In the genomic region with DNA sequence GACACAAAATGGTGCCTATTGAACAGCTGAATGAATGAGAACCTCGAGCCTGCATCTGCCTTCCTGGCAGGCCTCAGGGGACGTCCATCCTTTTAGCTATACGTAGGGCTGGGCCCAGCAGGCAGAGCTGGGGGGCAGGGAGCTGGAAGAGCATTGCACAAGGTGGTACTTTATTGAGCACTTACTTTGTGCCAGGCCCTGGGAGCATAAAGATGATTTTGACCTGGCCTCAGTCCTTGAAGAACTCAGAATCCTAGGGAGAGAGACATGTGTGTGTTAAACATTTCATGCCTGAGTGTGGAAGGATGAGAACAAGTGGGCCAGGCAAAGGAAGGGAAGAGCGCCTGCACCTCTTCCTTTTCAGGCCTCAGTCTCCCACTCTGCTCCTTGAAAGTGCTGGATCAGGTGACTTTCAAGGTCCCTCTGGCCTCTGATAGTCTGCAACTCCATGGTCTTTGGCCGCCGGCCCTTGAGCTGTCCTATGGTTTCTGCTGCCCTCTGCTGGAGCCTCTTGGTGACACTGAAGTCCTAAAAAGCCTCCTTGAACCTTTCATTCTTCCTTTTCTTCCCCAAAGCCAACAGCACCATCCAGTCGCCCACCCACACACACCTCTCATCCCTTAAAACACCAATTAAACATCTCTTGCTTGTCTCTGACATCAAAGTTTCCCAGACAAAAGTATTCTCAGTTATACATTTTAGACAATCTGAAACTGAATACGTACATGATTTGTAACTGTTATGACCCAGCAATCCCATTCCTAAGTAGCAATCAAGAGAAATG, we compare ENCODE assay signal across 9 cellular contexts. TPM values are rescaled to one million over a fixed set of nuclear protein-coding genes. Genes with fewer than 3 reads are reported as not detected.
DNase-seq lines count a peak whose midpoint lies in the region; ATAC-seq, FAIRE-seq and TF ChIP-seq lines count a peak whose summit lies in the region.
"Had no signal": no experiment of that assay in that cellular context is flagged by ENCODE, and none has a peak within 500 bp of the region (broad histone marks: within the 10 kb centered on the region; RNA-seq: fewer than 3 reads in every experiment).

No MANE protein-coding gene starts in this region.

- H3K27ac Mint-ChIP-seq in activated T-helper 1 cell treated with anti-CD3 and anti-CD28 coated beads, Interleukin-12 subunit alpha, Interleukin-12 subunit beta, Interleukin-2, Interleukin-4 antibody, amounts not matched to agents 30 ng/mL and 10 ng/mL and 1 ng/mL, durations not matched to agents 14 hours and 24 hours and 36 hours, result no peak overlapping the region
- H3K27ac Mint-ChIP-seq in type B pancreatic cell, result peak overlapping the region; percentile 3

- DNase-seq in DND-41 (peak; percentile 56), RCC 7860 (ENCODE audit: low spot score) (peak; percentile 70), foreskin keratinocyte (peak in 1 of 2 donors; percentile 49), osteoblast (ENCODE audit: insufficient read length, low spot score, missing footprints) (peak; percentile 94), type B pancreatic cell (ENCODE audit: extremely low spot score, unreplicated experiment) (no peak)
- peak; percentile 35 for DNase-seq in activated T-helper 1 cell treated with anti-CD3 and anti-CD28 coated beads, Interleukin-12 subunit alpha, Interleukin-12 subunit beta, Interleukin-2, Interleukin-4 antibody, amounts not matched to agents 30 ng/mL and 10 ng/mL and 1 ng/mL, durations not matched to agents 14 hours and 24 hours and 36 hours (ENCODE audit: low spot score)

- no peak overlapping the region for H2AFZ ChIP-seq in DND-41 (ENCODE audit: low read depth, low read length)
- peak overlapping the region; percentile 14 for H2AFZ ChIP-seq in osteoblast (ENCODE audit: low read length)

- H3K4me2 ChIP-seq in DND-41 (ENCODE audit: insufficient read depth, low read length) (no peak overlapping the region), osteoblast (ENCODE audit: insufficient read depth, low read length) (no peak overlapping the region)

- H3K36me3 ChIP-seq in DND-41 (ENCODE audit: insufficient read depth, low read length) (no peaks in the 10 kb centered on the region), osteoblast (ENCODE audit: insufficient read depth, low read length) (no peaks in the 10 kb centered on the region)

- TF ChIP-seq CTCF in DND-41 (IDR thresholded peaks at IDR 0.05; ENCODE audit: borderline replicate concordance, extremely low read depth, low read length, poor library complexity, severe bottlenecking), result peak; percentile 84
- TF ChIP-seq CTCF in LNCAP (IDR thresholded peaks at IDR 0.05), result peak; percentile 89
- peak; percentile 89 for TF ChIP-seq CTCF in foreskin keratinocyte (conservative IDR thresholded peaks at IDR 0.05)
- peak; percentile 94 for TF ChIP-seq CTCF in osteoblast (IDR thresholded peaks at IDR 0.05; ENCODE audit: extremely low read depth, low read depth, low read length)
- peak; percentile 90 for TF ChIP-seq CTCF in type B pancreatic cell (conservative IDR thresholded peaks at IDR 0.05)

- H4K20me1 ChIP-seq in DND-41 (ENCODE audit: insufficient read depth, low read length) (peaks cover 3% of the 10 kb centered on the region), osteoblast (ENCODE audit: insufficient read depth, low read length) (no peaks in the 10 kb centered on the region)

- FAIRE-seq in RCC 7860 (lab: Jason Lieb, UNC), result no peak

- H3K27me3 Mint-ChIP-seq in activated T-helper 1 cell treated with anti-CD3 and anti-CD28 coated beads, Interleukin-12 subunit alpha, Interleukin-12 subunit beta, Interleukin-2, Interleukin-4 antibody, amounts not matched to agents 30 ng/mL and 10 ng/mL and 1 ng/mL, durations not matched to agents 14 hours and 24 hours and 36 hours (ENCODE audit: insufficient read depth), result peaks cover 54% of the 10 kb centered on the region
- peaks cover 69% of the 10 kb centered on the region for H3K27me3 Mint-ChIP-seq in type B pancreatic cell

- no peaks in the 10 kb centered on the region for H3K9me3 Mint-ChIP-seq in activated T-helper 1 cell treated with anti-CD3 and anti-CD28 coated beads, Interleukin-12 subunit alpha, Interleukin-12 subunit beta, Interleukin-2, Interleukin-4 antibody, amounts not matched to agents 30 ng/mL and 10 ng/mL and 1 ng/mL, durations not matched to agents 14 hours and 24 hours and 36 hours
- H3K9me3 Mint-ChIP-seq in type B pancreatic cell, result no peaks in the 10 kb centered on the region
- H3K9me3 Mint-ChIP-seq: central memory CD8-positive, alpha-beta T cell had no signal

- H3K4me3 ChIP-seq in DND-41 (ENCODE audit: low read depth in 1 of 2, low read length in 2 of 2), result no peak overlapping the region
- no peak overlapping the region for H3K4me3 ChIP-seq in osteoblast (ENCODE audit: insufficient read depth, low read length)

- ATAC-seq in DND-41 (ENCODE audit: insufficient read depth, low read depth), result peak; percentile 59; the same call in 2 of the 3 replicates
- no peak for ATAC-seq in foreskin keratinocyte
- ATAC-seq in HG02610 (IDR thresholded peaks at IDR 0.05; ENCODE audit: unreplicated experiment), result no peak

- peaks cover 8% of the 10 kb centered on the region for H3K4me1 Mint-ChIP-seq in activated T-helper 1 cell treated with anti-CD3 and anti-CD28 coated beads, Interleukin-12 subunit alpha, Interleukin-12 subunit beta, Interleukin-2, Interleukin-4 antibody, amounts not matched to agents 30 ng/mL and 10 ng/mL and 1 ng/mL, durations not matched to agents 14 hours and 24 hours and 36 hours (ENCODE audit: low read depth)
- peaks cover 34% of the 10 kb centered on the region for H3K4me1 Mint-ChIP-seq in type B pancreatic cell (ENCODE audit: unreplicated experiment)
- H3K4me1 Mint-ChIP-seq: central memory CD8-positive, alpha-beta T cell had no signal

- no peak overlapping the region for H3K27ac ChIP-seq in DND-41 (ENCODE audit: low read length)
- no peak overlapping the region for H3K27ac ChIP-seq in foreskin keratinocyte
- H3K27ac ChIP-seq in osteoblast (ENCODE audit: low read depth, low read length), result no peak overlapping the region

- no peaks in the 10 kb centered on the region for H3K79me2 ChIP-seq in DND-41 (ENCODE audit: insufficient read depth, low read length)
- peaks cover 15% of the 10 kb centered on the region for H3K79me2 ChIP-seq in osteoblast (ENCODE audit: insufficient read depth, low read length)

- no peak overlapping the region for H3K9ac ChIP-seq in DND-41 (ENCODE audit: low read depth, low read length)

- intact Hi-C loops in activated T-helper 1 cell treated with anti-CD3 and anti-CD28 coated beads, Interleukin-12 subunit alpha, Interleukin-12 subunit beta, Interleukin-2, Interleukin-4 antibody, amounts not matched to agents 30 ng/mL and 10 ng/mL and 1 ng/mL, durations not matched to agents 14 hours and 24 hours and 36 hours (cut with micrococcal nuclease), result loop anchor here (1.0 kb wide), 6 partner anchors 30 to 201 kb away; a partner anchor contains a TSS

- H3K27me3 ChIP-seq in DND-41 (ENCODE audit: insufficient read depth, low read length, poor library complexity) (peaks cover 14% of the 10 kb centered on the region), foreskin keratinocyte (peaks cover 20% of the 10 kb centered on the region), osteoblast (ENCODE audit: insufficient read depth, low read length) (peaks cover 7% of the 10 kb centered on the region)

- no peak overlapping the region for H3K4me3 Mint-ChIP-seq in activated T-helper 1 cell treated with anti-CD3 and anti-CD28 coated beads, Interleukin-12 subunit alpha, Interleukin-12 subunit beta, Interleukin-2, Interleukin-4 antibody, amounts not matched to agents 30 ng/mL and 10 ng/mL and 1 ng/mL, durations not matched to agents 14 hours and 24 hours and 36 hours
- H3K4me3 Mint-ChIP-seq in type B pancreatic cell, result peak overlapping the region; percentile 19
- H3K4me3 Mint-ChIP-seq: central memory CD8-positive, alpha-beta T cell had no signal

- H3K9me3 ChIP-seq in DND-41 (ENCODE audit: insufficient read depth, low read length, severe bottlenecking) (no peaks in the 10 kb centered on the region), osteoblast (ENCODE audit: low read depth, low read length) (no peaks in the 10 kb centered on the region)

- peaks cover 3% of the 10 kb centered on the region for H3K36me3 Mint-ChIP-seq in activated T-helper 1 cell treated with anti-CD3 and anti-CD28 coated beads, Interleukin-12 subunit alpha, Interleukin-12 subunit beta, Interleukin-2, Interleukin-4 antibody, amounts not matched to agents 30 ng/mL and 10 ng/mL and 1 ng/mL, durations not matched to agents 14 hours and 24 hours and 36 hours (ENCODE audit: low read depth)
- H3K36me3 Mint-ChIP-seq in type B pancreatic cell, result no peaks in the 10 kb centered on the region

- H3K4me1 ChIP-seq in DND-41 (ENCODE audit: insufficient read depth, low read length) (peaks cover 3% of the 10 kb centered on the region; the same call in 1 of the 2 replicates), foreskin keratinocyte (no peaks in the 10 kb centered on the region), osteoblast (ENCODE audit: insufficient read depth, low read length) (peaks cover 20% of the 10 kb centered on the region)

RNA-seq across cellular contexts. Expression of a gene that starts 3.5 kb away (rescaled TPM):
- total RNA-seq in activated T-helper 1 cell treated with anti-CD3 and anti-CD28 coated beads, Interleukin-12 subunit alpha, Interleukin-12 subunit beta, Interleukin-2, Interleukin-4 antibody, amounts not matched to agents 30 ng/mL and 10 ng/mL and 1 ng/mL, durations not matched to agents 14 hours and 24 hours and 36 hours, result 0.36 and 0.51 TPM in 2 replicates
- total RNA-seq in foreskin keratinocyte, result 6.6 and 7.3 TPM in 2 replicates
- polyA plus RNA-seq in foreskin keratinocyte, result 3.3 and 4.0 TPM in 2 replicates
- 17.0 and 21.2 TPM in 2 replicates for total RNA-seq in osteoblast
- 0.14 and 11.7 TPM in 2 replicates for total RNA-seq in type B pancreatic cell (ENCODE audit: low replicate concordance)

RNA-seq across cellular contexts. Expression of a gene that starts 29.3 kb away (rescaled TPM):
- total RNA-seq in activated T-helper 1 cell treated with anti-CD3 and anti-CD28 coated beads, Interleukin-12 subunit alpha, Interleukin-12 subunit beta, Interleukin-2, Interleukin-4 antibody, amounts not matched to agents 30 ng/mL and 10 ng/mL and 1 ng/mL, durations not matched to agents 14 hours and 24 hours and 36 hours, result 49.1 and 49.8 TPM in 2 replicates
- not detected in 2 replicates for total RNA-seq in foreskin keratinocyte
- 0.03 TPM in 1 of 2 replicates, not detected in the other for polyA plus RNA-seq in foreskin keratinocyte
- 0.36 and 0.88 TPM in 2 replicates for total RNA-seq in osteoblast
- 0.12 and 6.6 TPM in 2 replicates for total RNA-seq in type B pancreatic cell (ENCODE audit: low replicate concordance)

RNA-seq across cellular contexts. Expression of a gene that starts 30.4 kb away (rescaled TPM):
- total RNA-seq in activated T-helper 1 cell treated with anti-CD3 and anti-CD28 coated beads, Interleukin-12 subunit alpha, Interleukin-12 subunit beta, Interleukin-2, Interleukin-4 antibody, amounts not matched to agents 30 ng/mL and 10 ng/mL and 1 ng/mL, durations not matched to agents 14 hours and 24 hours and 36 hours, result not detected in 2 replicates
- not detected in 2 replicates for total RNA-seq in foreskin keratinocyte
- polyA plus RNA-seq in foreskin keratinocyte, result not detected in 2 replicates
- total RNA-seq in osteoblast, result 0.36 and 0.59 TPM in 2 replicates
- total RNA-seq in type B pancreatic cell (ENCODE audit: low replicate concordance), result 0.58 TPM in 1 of 2 replicates, not detected in the other

RNA-seq across cellular contexts. Expression of a gene that starts 31.1 kb away (rescaled TPM):
- 0.65 and 0.78 TPM in 2 replicates for total RNA-seq in activated T-helper 1 cell treated with anti-CD3 and anti-CD28 coated beads, Interleukin-12 subunit alpha, Interleukin-12 subunit beta, Interleukin-2, Interleukin-4 antibody, amounts not matched to agents 30 ng/mL and 10 ng/mL and 1 ng/mL, durations not matched to agents 14 hours and 24 hours and 36 hours
- total RNA-seq in foreskin keratinocyte (not detected in 2 replicates), osteoblast (0.29 and 0.36 TPM in 2 replicates), type B pancreatic cell (ENCODE audit: low replicate concordance) (1.7 TPM in 1 of 2 replicates, not detected in the other)
- polyA plus RNA-seq in foreskin keratinocyte, result not detected in 2 replicates
